ENCODE assay signal across 1 cellular context in the genomic region with DNA sequence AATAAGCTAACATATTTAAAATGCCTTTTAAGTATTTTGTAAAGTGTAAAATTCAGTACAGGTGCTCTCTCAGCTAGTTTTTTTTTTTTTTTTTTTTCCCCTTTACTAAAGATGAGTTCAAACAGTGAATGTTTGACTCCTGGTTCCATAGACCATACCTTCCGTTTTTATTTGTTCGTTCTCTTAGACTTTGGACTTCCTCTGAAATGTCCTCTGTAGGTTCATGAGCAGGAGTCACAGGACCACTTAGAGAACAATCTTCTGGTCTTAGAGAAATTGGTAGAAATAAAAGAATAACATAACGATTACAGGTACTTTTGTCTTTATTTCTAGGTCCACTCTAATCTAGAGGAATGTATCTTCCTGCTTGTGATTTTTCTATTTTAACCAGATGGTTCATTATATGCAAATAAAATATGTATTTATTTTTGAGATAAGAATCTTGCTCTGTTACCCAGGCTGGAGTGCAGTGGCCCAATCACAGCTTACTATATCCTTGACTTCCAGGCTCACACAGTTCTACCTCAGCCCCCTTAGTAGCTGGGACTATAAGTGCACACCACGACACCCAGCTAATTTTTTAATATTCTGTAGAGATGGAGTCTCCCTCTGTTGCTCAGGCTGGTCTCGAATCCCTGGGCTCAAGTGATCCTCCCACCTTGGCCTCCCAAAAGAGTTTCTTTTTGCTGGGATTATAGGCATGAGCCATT.
A peak's percentile ranks its signal among the peaks of the same experiment; 100 is the strongest.
TF ChIP-seq lines count a peak whose summit lies in the region.

No MANE protein-coding gene starts in this region.

TF ChIP-seq in HepG2, 621 proteins besides CTCF, POLR2A, EP300 and RAD21 (continued from another document and continues in another):
- TF ChIP-seq, protein P1, sequence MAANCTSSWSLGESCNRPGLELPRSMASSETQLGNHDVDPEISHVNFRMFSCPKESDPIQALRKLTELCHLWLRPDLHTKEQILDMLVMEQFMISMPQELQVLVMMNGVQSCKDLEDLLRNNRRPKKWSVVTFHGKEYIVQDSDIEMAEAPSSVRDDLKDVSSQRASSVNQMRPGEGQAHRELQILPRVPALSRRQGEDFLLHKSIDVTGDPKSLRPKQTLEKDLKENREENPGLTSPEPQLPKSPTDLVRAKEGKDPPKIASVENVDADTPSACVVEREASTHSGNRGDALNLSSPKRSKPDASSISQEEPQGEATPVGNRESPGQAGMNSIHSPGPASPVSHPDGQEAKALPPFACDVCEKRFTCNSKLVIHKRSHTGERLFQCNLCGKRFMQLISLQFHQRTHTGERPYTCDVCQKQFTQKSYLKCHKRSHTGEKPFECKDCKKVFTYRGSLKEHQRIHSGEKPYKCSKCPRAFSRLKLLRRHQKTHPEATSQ (CRISPR knock-in tag; IDR thresholded peaks at IDR 0.05; ENCODE audit: borderline replicate concordance) = no peak
- TF ChIP-seq, protein P2, sequence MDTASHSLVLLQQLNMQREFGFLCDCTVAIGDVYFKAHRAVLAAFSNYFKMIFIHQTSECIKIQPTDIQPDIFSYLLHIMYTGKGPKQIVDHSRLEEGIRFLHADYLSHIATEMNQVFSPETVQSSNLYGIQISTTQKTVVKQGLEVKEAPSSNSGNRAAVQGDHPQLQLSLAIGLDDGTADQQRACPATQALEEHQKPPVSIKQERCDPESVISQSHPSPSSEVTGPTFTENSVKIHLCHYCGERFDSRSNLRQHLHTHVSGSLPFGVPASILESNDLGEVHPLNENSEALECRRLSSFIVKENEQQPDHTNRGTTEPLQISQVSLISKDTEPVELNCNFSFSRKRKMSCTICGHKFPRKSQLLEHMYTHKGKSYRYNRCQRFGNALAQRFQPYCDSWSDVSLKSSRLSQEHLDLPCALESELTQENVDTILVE (CRISPR knock-in tag; IDR thresholded peaks at IDR 0.05) = no peak
- TF ChIP-seq TCF12 (IDR thresholded peaks at IDR 0.05) (no peak), TCF12 (CRISPR knock-in tag; IDR thresholded peaks at IDR 0.05) (no peak), EHMT2 (IDR thresholded peaks at IDR 0.05; ENCODE audit: borderline replicate concordance, low read depth, low read length) (no peak), CC2D1A (CRISPR knock-in tag; IDR thresholded peaks at IDR 0.05) (no peak), GTF2F1 (IDR thresholded peaks at IDR 0.05; ENCODE audit: low read length) (no peak), EED (CRISPR knock-in tag; IDR thresholded peaks at IDR 0.05) (no peak), ZNF569 (CRISPR knock-in tag; IDR thresholded peaks at IDR 0.05; ENCODE audit: borderline replicate concordance) (no peak), ETV6 (CRISPR knock-in tag; conservative IDR thresholded peaks at IDR 0.05) (no peak), MIER3 (CRISPR knock-in tag; IDR thresholded peaks at IDR 0.05; ENCODE audit: borderline replicate concordance) (peak; percentile 22; the same call in 1 of the 2 replicates), MBD4 (IDR thresholded peaks at IDR 0.05; ENCODE audit: borderline replicate concordance, low read length) (no peak), MIER2 (CRISPR knock-in tag; IDR thresholded peaks at IDR 0.05) (no peak), RFXAP (CRISPR knock-in tag; IDR thresholded peaks at IDR 0.05; ENCODE audit: borderline replicate concordance) (no peak), THYN1 (CRISPR knock-in tag; IDR thresholded peaks at IDR 0.05; ENCODE audit: borderline replicate concordance, low read depth) (no peak), WIZ (CRISPR knock-in tag; IDR thresholded peaks at IDR 0.05) (no peak), ZNF343 (CRISPR knock-in tag; IDR thresholded peaks at IDR 0.05) (no peak), RNF2 (conservative IDR thresholded peaks at IDR 0.05; ENCODE audit: low read depth) (no peak), ZNF143 (CRISPR knock-in tag; IDR thresholded peaks at IDR 0.05) (no peak), SSRP1 (CRISPR knock-in tag; IDR thresholded peaks at IDR 0.05) (no peak), SOX5 (CRISPR knock-in tag; IDR thresholded peaks at IDR 0.05; ENCODE audit: borderline replicate concordance) (peak; percentile 49), ZNF251 (CRISPR knock-in tag; IDR thresholded peaks at IDR 0.05) (no peak), MAFK (conservative IDR thresholded peaks at IDR 0.05 in 1 of 2, IDR thresholded peaks at IDR 0.05 in 1 of 2; ENCODE audit: low read length in 2 of 2) (no peak), ZNF567 (CRISPR knock-in tag; IDR thresholded peaks at IDR 0.05; ENCODE audit: borderline replicate concordance) (no peak), TBX2 (CRISPR knock-in tag; IDR thresholded peaks at IDR 0.05; ENCODE audit: borderline replicate concordance) (no peak), HIVEP1 (CRISPR knock-in tag; IDR thresholded peaks at IDR 0.05) (no peak), KDM5B (CRISPR knock-in tag; IDR thresholded peaks at IDR 0.05; ENCODE audit: borderline replicate concordance) (no peak), ZNF230 (CRISPR knock-in tag; IDR thresholded peaks at IDR 0.05) (no peak), HDAC2 (CRISPR knock-in tag; IDR thresholded peaks at IDR 0.05) (peak; percentile 27; the same call in 1 of the 2 replicates), RAD51 (IDR thresholded peaks at IDR 0.05; ENCODE audit: borderline replicate concordance) (no peak), ZFAT (CRISPR knock-in tag; conservative IDR thresholded peaks at IDR 0.05) (no peak), KLF9 (CRISPR knock-in tag; IDR thresholded peaks at IDR 0.05; ENCODE audit: low read depth) (no peak), FOXO1 (CRISPR knock-in tag; IDR thresholded peaks at IDR 0.05) (no peak), ZNF558 (CRISPR knock-in tag; IDR thresholded peaks at IDR 0.05; ENCODE audit: borderline replicate concordance) (no peak)
- TF ChIP-seq, protein P3, sequence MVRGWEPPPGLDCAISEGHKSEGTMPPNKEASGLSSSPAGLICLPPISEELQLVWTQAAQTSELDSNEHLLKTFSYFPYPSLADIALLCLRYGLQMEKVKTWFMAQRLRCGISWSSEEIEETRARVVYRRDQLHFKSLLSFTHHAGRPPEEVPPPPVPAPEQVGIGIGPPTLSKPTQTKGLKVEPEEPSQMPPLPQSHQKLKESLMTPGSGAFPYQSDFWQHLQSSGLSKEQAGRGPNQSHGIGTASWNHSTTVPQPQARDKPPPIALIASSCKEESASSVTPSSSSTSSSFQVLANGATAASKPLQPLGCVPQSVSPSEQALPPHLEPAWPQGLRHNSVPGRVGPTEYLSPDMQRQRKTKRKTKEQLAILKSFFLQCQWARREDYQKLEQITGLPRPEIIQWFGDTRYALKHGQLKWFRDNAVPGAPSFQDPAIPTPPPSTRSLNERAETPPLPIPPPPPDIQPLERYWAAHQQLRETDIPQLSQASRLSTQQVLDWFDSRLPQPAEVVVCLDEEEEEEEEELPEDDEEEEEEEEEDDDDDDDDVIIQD (CRISPR knock-in tag; IDR thresholded peaks at IDR 0.05; ENCODE audit: low read depth) = peak; percentile 91; the same call in 1 of the 2 replicates
- TF ChIP-seq, protein P4, sequence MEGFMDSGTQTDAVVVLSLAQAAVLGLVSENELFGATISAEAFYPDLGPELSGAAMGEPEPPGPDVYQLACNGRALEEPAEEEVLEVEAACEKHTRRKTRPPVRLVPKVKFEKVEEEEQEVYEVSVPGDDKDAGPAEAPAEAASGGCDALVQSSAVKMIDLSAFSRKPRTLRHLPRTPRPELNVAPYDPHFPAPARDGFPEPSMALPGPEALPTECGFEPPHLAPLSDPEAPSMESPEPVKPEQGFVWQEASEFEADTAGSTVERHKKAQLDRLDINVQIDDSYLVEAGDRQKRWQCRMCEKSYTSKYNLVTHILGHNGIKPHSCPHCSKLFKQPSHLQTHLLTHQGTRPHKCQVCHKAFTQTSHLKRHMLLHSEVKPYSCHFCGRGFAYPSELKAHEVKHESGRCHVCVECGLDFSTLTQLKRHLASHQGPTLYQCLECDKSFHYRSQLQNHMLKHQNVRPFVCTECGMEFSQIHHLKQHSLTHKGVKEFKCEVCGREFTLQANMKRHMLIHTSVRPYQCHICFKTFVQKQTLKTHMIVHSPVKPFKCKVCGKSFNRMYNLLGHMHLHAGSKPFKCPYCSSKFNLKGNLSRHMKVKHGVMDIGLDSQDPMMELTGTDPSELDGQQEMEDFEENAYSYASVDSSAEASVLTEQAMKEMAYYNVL (CRISPR knock-in tag; IDR thresholded peaks at IDR 0.05; ENCODE audit: borderline replicate concordance) = 0 out of 2 replicates have a peak, but pooled peaks have one; percentile 19
- TF ChIP-seq, protein P5, sequence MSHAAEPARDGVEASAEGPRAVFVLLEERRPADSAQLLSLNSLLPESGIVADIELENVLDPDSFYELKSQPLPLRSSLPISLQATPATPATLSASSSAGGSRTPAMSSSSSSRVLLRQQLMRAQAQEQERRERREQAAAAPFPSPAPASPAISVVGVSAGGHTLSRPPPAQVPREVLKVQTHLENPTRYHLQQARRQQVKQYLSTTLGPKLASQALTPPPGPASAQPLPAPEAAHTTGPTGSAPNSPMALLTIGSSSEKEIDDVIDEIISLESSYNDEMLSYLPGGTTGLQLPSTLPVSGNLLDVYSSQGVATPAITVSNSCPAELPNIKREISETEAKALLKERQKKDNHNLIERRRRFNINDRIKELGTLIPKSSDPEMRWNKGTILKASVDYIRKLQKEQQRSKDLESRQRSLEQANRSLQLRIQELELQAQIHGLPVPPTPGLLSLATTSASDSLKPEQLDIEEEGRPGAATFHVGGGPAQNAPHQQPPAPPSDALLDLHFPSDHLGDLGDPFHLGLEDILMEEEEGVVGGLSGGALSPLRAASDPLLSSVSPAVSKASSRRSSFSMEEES (CRISPR knock-in tag; IDR thresholded peaks at IDR 0.05) = peak; percentile 85
- TF ChIP-seq, protein P6, sequence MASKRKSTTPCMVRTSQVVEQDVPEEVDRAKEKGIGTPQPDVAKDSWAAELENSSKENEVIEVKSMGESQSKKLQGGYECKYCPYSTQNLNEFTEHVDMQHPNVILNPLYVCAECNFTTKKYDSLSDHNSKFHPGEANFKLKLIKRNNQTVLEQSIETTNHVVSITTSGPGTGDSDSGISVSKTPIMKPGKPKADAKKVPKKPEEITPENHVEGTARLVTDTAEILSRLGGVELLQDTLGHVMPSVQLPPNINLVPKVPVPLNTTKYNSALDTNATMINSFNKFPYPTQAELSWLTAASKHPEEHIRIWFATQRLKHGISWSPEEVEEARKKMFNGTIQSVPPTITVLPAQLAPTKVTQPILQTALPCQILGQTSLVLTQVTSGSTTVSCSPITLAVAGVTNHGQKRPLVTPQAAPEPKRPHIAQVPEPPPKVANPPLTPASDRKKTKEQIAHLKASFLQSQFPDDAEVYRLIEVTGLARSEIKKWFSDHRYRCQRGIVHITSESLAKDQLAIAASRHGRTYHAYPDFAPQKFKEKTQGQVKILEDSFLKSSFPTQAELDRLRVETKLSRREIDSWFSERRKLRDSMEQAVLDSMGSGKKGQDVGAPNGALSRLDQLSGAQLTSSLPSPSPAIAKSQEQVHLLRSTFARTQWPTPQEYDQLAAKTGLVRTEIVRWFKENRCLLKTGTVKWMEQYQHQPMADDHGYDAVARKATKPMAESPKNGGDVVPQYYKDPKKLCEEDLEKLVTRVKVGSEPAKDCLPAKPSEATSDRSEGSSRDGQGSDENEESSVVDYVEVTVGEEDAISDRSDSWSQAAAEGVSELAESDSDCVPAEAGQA (IDR thresholded peaks at IDR 0.05; ENCODE audit: low read depth) = no peak
- TF ChIP-seq, protein P6 (CRISPR knock-in tag; IDR thresholded peaks at IDR 0.05; ENCODE audit: borderline replicate concordance) = no peak
- TF ChIP-seq, protein P7, sequence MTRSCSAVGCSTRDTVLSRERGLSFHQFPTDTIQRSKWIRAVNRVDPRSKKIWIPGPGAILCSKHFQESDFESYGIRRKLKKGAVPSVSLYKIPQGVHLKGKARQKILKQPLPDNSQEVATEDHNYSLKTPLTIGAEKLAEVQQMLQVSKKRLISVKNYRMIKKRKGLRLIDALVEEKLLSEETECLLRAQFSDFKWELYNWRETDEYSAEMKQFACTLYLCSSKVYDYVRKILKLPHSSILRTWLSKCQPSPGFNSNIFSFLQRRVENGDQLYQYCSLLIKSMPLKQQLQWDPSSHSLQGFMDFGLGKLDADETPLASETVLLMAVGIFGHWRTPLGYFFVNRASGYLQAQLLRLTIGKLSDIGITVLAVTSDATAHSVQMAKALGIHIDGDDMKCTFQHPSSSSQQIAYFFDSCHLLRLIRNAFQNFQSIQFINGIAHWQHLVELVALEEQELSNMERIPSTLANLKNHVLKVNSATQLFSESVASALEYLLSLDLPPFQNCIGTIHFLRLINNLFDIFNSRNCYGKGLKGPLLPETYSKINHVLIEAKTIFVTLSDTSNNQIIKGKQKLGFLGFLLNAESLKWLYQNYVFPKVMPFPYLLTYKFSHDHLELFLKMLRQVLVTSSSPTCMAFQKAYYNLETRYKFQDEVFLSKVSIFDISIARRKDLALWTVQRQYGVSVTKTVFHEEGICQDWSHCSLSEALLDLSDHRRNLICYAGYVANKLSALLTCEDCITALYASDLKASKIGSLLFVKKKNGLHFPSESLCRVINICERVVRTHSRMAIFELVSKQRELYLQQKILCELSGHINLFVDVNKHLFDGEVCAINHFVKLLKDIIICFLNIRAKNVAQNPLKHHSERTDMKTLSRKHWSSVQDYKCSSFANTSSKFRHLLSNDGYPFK (CRISPR knock-in tag; IDR thresholded peaks at IDR 0.05; ENCODE audit: borderline replicate concordance) = no peak
